In genomic region chr19:9323919-9324583, GRCh38 we compare ENCODE assay signal across 1 cellular context.
A peak's percentile ranks its signal among the peaks of the same experiment; 100 is the strongest.
TF ChIP-seq lines count a peak whose summit lies in the region.

Gene ZNF559, plus strand, starts transcription at chr19:9324179. Its CDS starts 14,371 bp downstream, at chr19:9338550.

TF ChIP-seq in K562, 482 proteins besides CTCF, POLR2A, EP300 and RAD21 (continued from another document and continues in another):
- TF ChIP-seq GTF3C2 (IDR thresholded peaks at IDR 0.05; ENCODE audit: borderline replicate concordance, extremely low read depth, insufficient read length) (no peak), HMG20B (CRISPR knock-in tag; IDR thresholded peaks at IDR 0.05) (no peak), GTF2F1 (IDR thresholded peaks at IDR 0.05; ENCODE audit: low read depth, low read length) (no peak), NUFIP1 (IDR thresholded peaks at IDR 0.05; ENCODE audit: partially characterized antibody) (no peak), ASH1L (IDR thresholded peaks at IDR 0.05; ENCODE audit: borderline replicate concordance, low read depth, partially characterized antibody) (no peak), ZNF311 (CRISPR knock-in tag; IDR thresholded peaks at IDR 0.05) (no peak), PHF20 (IDR thresholded peaks at IDR 0.05; ENCODE audit: partially characterized antibody) (no peak), ZMIZ1 (IDR thresholded peaks at IDR 0.05; ENCODE audit: low read depth in 2 of 2, low read length in 2 of 2) (no peak), PHB (CRISPR knock-in tag; IDR thresholded peaks at IDR 0.05) (no peak), HMGN3 (IDR thresholded peaks at IDR 0.05; ENCODE audit: borderline replicate concordance, extremely low read depth, insufficient read length, low read depth, low read length) (peak; percentile 29), NRF1 (conservative IDR thresholded peaks at IDR 0.05 in 1 of 2, IDR thresholded peaks at IDR 0.05 in 1 of 2) (peak; percentile 99), TCF3 (CRISPR knock-in tag; IDR thresholded peaks at IDR 0.05) (no peak), KAT8 (IDR thresholded peaks at IDR 0.05; ENCODE audit: low read depth) (no peak), DMBX1 (CRISPR knock-in tag; IDR thresholded peaks at IDR 0.05; ENCODE audit: borderline replicate concordance) (no peak), GABPB1 (CRISPR knock-in tag; IDR thresholded peaks at IDR 0.05) (peak; percentile 36; the same call in 1 of the 2 replicates), HNRNPL (IDR thresholded peaks at IDR 0.05; ENCODE audit: low read depth, low read length) (no peak), HINFP (tag; conservative IDR thresholded peaks at IDR 0.05; ENCODE audit: low read depth) (no peak), ZNF57 (CRISPR knock-in tag; IDR thresholded peaks at IDR 0.05) (no peak), ZNF584 (CRISPR knock-in tag; IDR thresholded peaks at IDR 0.05; ENCODE audit: low read depth) (no peak), ZFP1 (CRISPR knock-in tag; IDR thresholded peaks at IDR 0.05) (no peak), MED1 (CRISPR knock-in tag; IDR thresholded peaks at IDR 0.05; ENCODE audit: borderline replicate concordance) (no peak), DACH1 (IDR thresholded peaks at IDR 0.05; ENCODE audit: partially characterized antibody) (peak; percentile 35), CCNT2 (IDR thresholded peaks at IDR 0.05; ENCODE audit: borderline replicate concordance, extremely low read depth, insufficient read length, low read depth, low read length) (peak; percentile 25), ZBTB1 (CRISPR knock-in tag; IDR thresholded peaks at IDR 0.05; ENCODE audit: borderline replicate concordance, low read depth) (no peak), FOSL1 (tag; conservative IDR thresholded peaks at IDR 0.05) (no peak), ZNF699 (CRISPR knock-in tag; IDR thresholded peaks at IDR 0.05; ENCODE audit: insufficient replicate concordance) (no peak), PRMT5 (CRISPR knock-in tag; IDR thresholded peaks at IDR 0.05) (no peak), PCBP1 (IDR thresholded peaks at IDR 0.05; ENCODE audit: low read depth, low read length, poor library complexity, severe bottlenecking) (no peak), NFE2 (IDR thresholded peaks at IDR 0.05; ENCODE audit: low read depth) (no peak), LCOR (CRISPR knock-in tag; IDR thresholded peaks at IDR 0.05) (no peak), CTCFL (IDR thresholded peaks at IDR 0.05; ENCODE audit: borderline replicate concordance, insufficient read depth, low read depth, low read length, poor library complexity, severe bottlenecking) (peak; percentile 6), NCOA2 (IDR thresholded peaks at IDR 0.05; ENCODE audit: partially characterized antibody in 2 of 2) (no peak), POU5F1 (IDR thresholded peaks at IDR 0.05; ENCODE audit: borderline replicate concordance, low read depth, low read length, partially characterized antibody) (no peak), HMG20A (CRISPR knock-in tag; conservative IDR thresholded peaks at IDR 0.05) (no peak), HDAC1 (IDR thresholded peaks at IDR 0.05) (no peak), FOXO4 (CRISPR knock-in tag; IDR thresholded peaks at IDR 0.05) (no peak), TEAD2 (tag; IDR thresholded peaks at IDR 0.05) (no peak), ZNF165 (CRISPR knock-in tag; IDR thresholded peaks at IDR 0.05; ENCODE audit: borderline replicate concordance) (no peak), CHD2 (IDR thresholded peaks at IDR 0.05; ENCODE audit: low read depth, low read length) (peak; percentile 96), TSC22D4 (tag; IDR thresholded peaks at IDR 0.05) (no peak)
- TF ChIP-seq, protein P1, sequence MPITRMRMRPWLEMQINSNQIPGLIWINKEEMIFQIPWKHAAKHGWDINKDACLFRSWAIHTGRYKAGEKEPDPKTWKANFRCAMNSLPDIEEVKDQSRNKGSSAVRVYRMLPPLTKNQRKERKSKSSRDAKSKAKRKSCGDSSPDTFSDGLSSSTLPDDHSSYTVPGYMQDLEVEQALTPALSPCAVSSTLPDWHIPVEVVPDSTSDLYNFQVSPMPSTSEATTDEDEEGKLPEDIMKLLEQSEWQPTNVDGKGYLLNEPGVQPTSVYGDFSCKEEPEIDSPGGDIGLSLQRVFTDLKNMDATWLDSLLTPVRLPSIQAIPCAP (CRISPR knock-in tag; IDR thresholded peaks at IDR 0.05; ENCODE audit: borderline replicate concordance) = no peak
- TF ChIP-seq, protein P2, sequence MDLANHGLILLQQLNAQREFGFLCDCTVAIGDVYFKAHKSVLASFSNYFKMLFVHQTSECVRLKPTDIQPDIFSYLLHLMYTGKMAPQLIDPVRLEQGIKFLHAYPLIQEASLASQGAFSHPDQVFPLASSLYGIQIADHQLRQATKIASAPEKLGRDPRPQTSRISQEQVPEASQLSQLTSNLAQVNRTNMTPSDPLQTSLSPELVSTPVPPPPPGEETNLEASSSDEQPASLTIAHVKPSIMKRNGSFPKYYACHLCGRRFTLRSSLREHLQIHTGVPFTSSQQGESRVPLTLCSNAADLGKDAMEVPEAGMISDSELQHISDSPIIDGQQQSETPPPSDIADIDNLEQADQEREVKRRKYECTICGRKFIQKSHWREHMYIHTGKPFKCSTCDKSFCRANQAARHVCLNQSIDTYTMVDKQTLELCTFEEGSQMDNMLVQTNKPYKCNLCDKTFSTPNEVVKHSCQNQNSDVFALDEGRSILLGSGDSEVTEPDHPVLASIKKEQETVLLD (IDR thresholded peaks at IDR 0.05) = peak; percentile 98
- TF ChIP-seq, protein P3, sequence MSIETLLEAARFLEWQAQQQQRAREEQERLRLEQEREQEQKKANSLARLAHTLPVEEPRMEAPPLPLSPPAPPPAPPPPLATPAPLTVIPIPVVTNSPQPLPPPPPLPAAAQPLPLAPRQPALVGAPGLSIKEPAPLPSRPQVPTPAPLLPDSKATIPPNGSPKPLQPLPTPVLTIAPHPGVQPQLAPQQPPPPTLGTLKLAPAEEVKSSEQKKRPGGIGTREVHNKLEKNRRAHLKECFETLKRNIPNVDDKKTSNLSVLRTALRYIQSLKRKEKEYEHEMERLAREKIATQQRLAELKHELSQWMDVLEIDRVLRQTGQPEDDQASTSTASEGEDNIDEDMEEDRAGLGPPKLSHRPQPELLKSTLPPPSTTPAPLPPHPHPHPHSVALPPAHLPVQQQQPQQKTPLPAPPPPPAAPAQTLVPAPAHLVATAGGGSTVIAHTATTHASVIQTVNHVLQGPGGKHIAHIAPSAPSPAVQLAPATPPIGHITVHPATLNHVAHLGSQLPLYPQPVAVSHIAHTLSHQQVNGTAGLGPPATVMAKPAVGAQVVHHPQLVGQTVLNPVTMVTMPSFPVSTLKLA (conservative IDR thresholded peaks at IDR 0.05) = peak; percentile 39 to 62; a peak in 3 of 4 replicates
